Comparison of ENCODE assay signal across 15 cellular contexts in the genomic region with DNA sequence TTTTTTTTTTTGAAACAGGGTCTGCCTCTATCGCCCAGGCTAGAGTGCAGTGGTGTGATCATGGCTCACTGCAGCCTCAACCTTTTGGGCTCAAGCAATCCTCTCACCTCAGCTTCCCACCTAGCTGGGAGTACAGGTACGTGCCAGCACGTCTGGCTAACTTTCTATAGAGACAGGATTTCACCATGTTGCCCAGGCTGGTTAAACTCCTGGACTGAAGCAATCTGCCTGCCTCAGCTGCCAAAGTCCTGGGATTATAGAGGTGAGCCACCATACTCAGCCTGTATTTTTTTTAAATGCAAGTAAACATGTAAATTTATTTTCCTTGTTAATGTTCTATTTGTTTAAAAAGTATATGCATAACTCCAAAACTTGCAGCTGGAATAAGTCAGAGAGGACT.
A peak's percentile ranks its signal among the peaks of the same experiment; 100 is the strongest.
DNase-seq lines count a peak whose midpoint lies in the region; ATAC-seq, FAIRE-seq and TF ChIP-seq lines count a peak whose summit lies in the region.
"Had no signal": no experiment of that assay in that cellular context is flagged by ENCODE, and none has a peak within 500 bp of the region (broad histone marks: within the 10 kb centered on the region; RNA-seq: fewer than 3 reads in every experiment).

No MANE protein-coding gene starts in this region.

- H3K4me1 ChIP-seq in right lobe of liver (no peaks in the 10 kb centered on the region), HepG2 (ENCODE audit: insufficient read depth, low read length) (peaks cover 15% of the 10 kb centered on the region)

- intact Hi-C loops in right lobe of liver (cut with DNase I), result no loop called here
- intact Hi-C loops in HepG2 (cut with micrococcal nuclease; ENCODE audit: unreplicated experiment), result no loop called here

- WGBS in right lobe of liver (ENCODE audit: insufficient coverage, low coverage, low lambda C conversion rate, missing lambda C conversion rate), result 58% methylated on average over 3 of the region's 3 CpGs
- WGBS in HepG2 (ENCODE audit: low lambda C conversion rate), result 100% methylated on average over 3 of the region's 3 CpGs

- TF ChIP-seq CTCF in right lobe of liver (IDR thresholded peaks at IDR 0.05) (no peak), HepG2 (CRISPR knock-in tag; IDR thresholded peaks at IDR 0.05) (no peak), epithelial cell of esophagus (IDR thresholded peaks at IDR 0.05; ENCODE audit: insufficient read depth, low read depth, low read length, missing control alignments) (no peak)

- no peak overlapping the region for H3K9ac ChIP-seq in HepG2 (ENCODE audit: insufficient read depth, low read depth, low read length)

- no peak overlapping the region for H3K4me2 ChIP-seq in HepG2 (ENCODE audit: low read depth, low read length)

- DNase-seq in right lobe of liver, result no peak
- DNase-seq in HepG2 (ENCODE audit: low spot score), result no peak
- peak; percentile 26 for DNase-seq in epithelial cell of esophagus (ENCODE audit: low read depth)
- DNase-seq in left lobe of liver (ENCODE audit: low spot score), result no peak
- no peak for DNase-seq in HEK293T (ENCODE audit: extremely low spot score)
- no peak for DNase-seq in activated effector memory CD4-positive, alpha-beta T cell treated with anti-CD3 and anti-CD28 coated beads, Interleukin-2, amount 50 U/mL, for 16 hours
- DNase-seq: C1 segment of cervical spinal cord; CD4-positive, alpha-beta memory T cell; DMS153; DND-41; GOT3 had no signal

- H3K36me3 ChIP-seq in right lobe of liver (peaks cover 0 to 4% (median 0%) of the 10 kb centered on the region in 4 donors), HepG2 (replicated peaks in 1 of 2; ENCODE audit: control insufficient read depth in 1 of 2, insufficient read depth in 2 of 2, low read length in 2 of 2) (peaks cover 1 to 16% of the 10 kb centered on the region in 2 experiments)

- no peak overlapping the region for H2AFZ ChIP-seq in HepG2 (ENCODE audit: low read length)

- no peak for TF ChIP-seq RAD21 in HepG2 (CRISPR knock-in tag; IDR thresholded peaks at IDR 0.05)

- FAIRE-seq in HepG2 (lab: Jason Lieb, UNC), result no peak
- FAIRE-seq: GM12892, H54 had no signal

- H3K4me3 ChIP-seq in right lobe of liver, result no peak overlapping the region
- no peak overlapping the region for H3K4me3 ChIP-seq in HepG2 (replicated peaks in 1 of 3; ENCODE audit: insufficient read depth in 1 of 3, low read depth in 2 of 3, low read length in 3 of 3)
- H3K4me3 ChIP-seq in epithelial cell of esophagus (ENCODE audit: low read length), result no peak overlapping the region
- H3K4me3 ChIP-seq: HAP-1 had no signal

- CTCF ChIA-PET in HepG2 (lab: Yijun Ruan, JAX; ENCODE audit: low intra/inter-chr PET ratio, low total read pairs) (no interaction called here), HEK293T (lab: Yijun Ruan, JAX) (no interaction called here)

- H3K79me2 ChIP-seq in HepG2 (ENCODE audit: insufficient read depth, low read length), result no peaks in the 10 kb centered on the region

- POLR2A ChIA-PET in HepG2 (lab: Yijun Ruan, JAX) (no interaction called here), HEK293T (lab: Yijun Ruan, JAX) (no interaction called here)

- H3K27me3 ChIP-seq in right lobe of liver (no peaks in the 10 kb centered on the region), HepG2 (ENCODE audit: control insufficient read depth in 1 of 2, insufficient read depth in 2 of 2, low read length in 2 of 2) (no peaks in the 10 kb centered on the region)

- no peaks in the 10 kb centered on the region for H3K9me3 ChIP-seq in right lobe of liver
- no peaks in the 10 kb centered on the region for H3K9me3 ChIP-seq in HepG2 (ENCODE audit: low read length)
- H3K9me3 ChIP-seq: Caco-2, HAP-1 had no signal

- H4K20me1 ChIP-seq in HepG2 (ENCODE audit: insufficient read depth, low read length), result no peaks in the 10 kb centered on the region

- no peak overlapping the region for H3K27ac ChIP-seq in right lobe of liver
- no peak overlapping the region for H3K27ac ChIP-seq in HepG2 (ENCODE audit: extremely low read length, insufficient read depth, low read length)

- BruUV-seq in HepG2 (replicated peaks; lab: Mats Ljungman, UMichigan), result no TSS peak

- TF ChIP-seq POLR2A in right lobe of liver (IDR thresholded peaks at IDR 0.05) (no peak), HepG2 (IDR thresholded peaks at IDR 0.05; ENCODE audit: insufficient read depth in 1 of 2, low read depth in 2 of 2, low read length in 2 of 2) (no peak)

- TF ChIP-seq EP300 in HepG2 (IDR thresholded peaks at IDR 0.05; ENCODE audit: low read depth in 2 of 2, low read length in 2 of 2), result no peak
- no peak for TF ChIP-seq EP300 in HepG2 (CRISPR knock-in tag; IDR thresholded peaks at IDR 0.05; ENCODE audit: borderline replicate concordance)

- in situ Hi-C loops in HepG2 (cut with HindIII; ENCODE audit: extremely low pct_ligation_motif_present, low pct_unique_long_range_greater_than_20kb), result no loop called here

- ATAC-seq in right lobe of liver (peak in 3 of 4 donors; percentile 25 to 61 (median 42)), HepG2 (no peak), left lobe of liver (peak; percentile 81)

TF ChIP-seq in HepG2, 621 proteins besides CTCF, POLR2A, EP300 and RAD21:
- TF ChIP-seq FOXO1 (CRISPR knock-in tag; IDR thresholded peaks at IDR 0.05) (no peak), ZSCAN30 (CRISPR knock-in tag; IDR thresholded peaks at IDR 0.05) (no peak), GTF2F1 (IDR thresholded peaks at IDR 0.05; ENCODE audit: low read length) (no peak)

TF ChIP-seq in HEK293T, 16 proteins besides CTCF, POLR2A, EP300 and RAD21:
- TF ChIP-seq ARNT (IDR thresholded peaks at IDR 0.05) (no peak), HDGF (IDR thresholded peaks at IDR 0.05; ENCODE audit: borderline replicate concordance) (no peak), CTBP1 (IDR thresholded peaks at IDR 0.05; ENCODE audit: borderline replicate concordance) (no peak)
TF ChIP-seq in HEK293T: peak in this region for 0.
